ENCODE assay signal across 10 cellular contexts in the genomic region with DNA sequence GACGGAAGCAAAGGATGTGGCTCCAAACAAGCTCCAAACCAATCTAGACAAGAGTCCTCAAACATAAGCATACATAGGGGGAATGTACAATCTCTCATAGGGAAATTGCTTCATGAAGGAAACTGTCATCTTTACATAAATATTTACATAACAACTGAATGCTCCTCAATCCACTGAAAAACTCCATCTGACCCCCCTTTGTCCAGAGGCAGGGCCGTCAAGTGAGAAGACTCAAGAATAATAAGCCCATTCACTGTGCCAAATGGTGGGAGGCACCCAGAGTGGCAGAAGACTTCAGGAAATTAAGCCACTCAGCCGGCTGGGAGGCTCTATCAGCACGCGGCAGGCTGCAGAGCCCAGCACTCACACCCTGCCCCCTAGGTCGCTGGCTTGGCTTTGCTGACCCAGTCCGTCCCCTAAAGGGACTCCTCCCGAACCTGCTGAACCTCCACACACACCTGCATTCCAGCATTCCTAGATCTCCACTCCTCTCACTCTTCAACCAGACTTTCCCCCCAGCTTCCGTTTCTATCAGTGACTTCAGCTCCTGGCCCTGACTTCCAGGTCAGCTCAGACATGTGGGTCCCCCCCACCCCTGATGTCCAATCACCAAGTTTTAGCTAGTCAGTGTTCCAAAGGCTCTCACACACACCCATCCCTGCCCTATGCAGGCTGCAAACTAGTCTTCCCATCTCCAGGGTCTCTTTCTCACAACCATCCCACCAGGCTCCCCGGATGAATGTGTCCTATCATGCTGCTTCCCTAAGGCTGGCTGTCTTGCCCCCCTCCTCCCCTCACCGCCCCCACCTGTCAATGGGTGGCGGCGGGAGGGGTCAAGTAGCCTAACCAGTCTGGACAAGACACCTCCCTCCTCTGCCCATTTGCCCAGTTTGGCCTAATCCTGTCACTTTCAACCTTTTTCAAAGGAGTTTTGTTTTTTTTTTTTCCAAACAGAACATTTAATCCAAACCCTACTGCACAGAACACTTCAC. TPM values are rescaled to one million over a fixed set of nuclear protein-coding genes. Genes with fewer than 3 reads are reported as not detected.
A peak's percentile ranks its signal among the peaks of the same experiment; 100 is the strongest.
DNase-seq lines count a peak whose midpoint lies in the region; ATAC-seq and TF ChIP-seq lines count a peak whose summit lies in the region.
"Had no signal": no experiment of that assay in that cellular context is flagged by ENCODE, and none has a peak within 500 bp of the region (broad histone marks: within the 10 kb centered on the region; RNA-seq: fewer than 3 reads in every experiment).

No MANE protein-coding gene starts in this region.

- peak; percentile 30 for DNase-seq in COLO668 (lab: John Stamatoyannopoulos, UW; ENCODE audit: unreplicated experiment)
- peak; percentile 50 for DNase-seq in NCI-H69 (lab: John Stamatoyannopoulos, UW)
- no peak for DNase-seq in esophagus muscularis mucosa (ENCODE audit: extremely low spot score)
- no peak for DNase-seq in neuronal stem cell (ENCODE audit: low spot score)
- DNase-seq in activated CD4-positive, alpha-beta T cell treated with anti-CD3 and anti-CD28 coated beads for 4 hours = no peak
- DNase-seq in activated naive CD4-positive, alpha-beta T cell treated with anti-CD3 and anti-CD28 coated beads, Interleukin-2, amount 50 U/mL, for 72 hours (ENCODE audit: low spot score in 2 of 2) = no peak
- no peak for DNase-seq in stimulated activated CD4-positive, alpha-beta T cell treated with anti-CD3 and anti-CD28 coated beads, Interleukin-2, amount 100 ng/mL, for 24 hours
- DNase-seq: CD4-positive, CD25-positive, alpha-beta regulatory T cell had no signal

- no peak for ATAC-seq in activated naive CD4-positive, alpha-beta T cell treated with anti-CD3 and anti-CD28 coated beads, Interleukin-2, amount 50 U/mL, for 72 hours
- ATAC-seq in GM19463 (IDR thresholded peaks at IDR 0.05; ENCODE audit: unreplicated experiment) = no peak

- peak overlapping the region; percentile 22 for H2AK5ac ChIP-seq in neuronal stem cell (ENCODE audit: low read depth, low read length)

- H3K14ac ChIP-seq in neuronal stem cell (ENCODE audit: low read length) = no peak overlapping the region

- peaks cover 10% of the 10 kb centered on the region in 2 donors for H3K9me3 Mint-ChIP-seq in activated naive CD4-positive, alpha-beta T cell treated with anti-CD3 and anti-CD28 coated beads, Interleukin-2, amount 50 U/mL, for 72 hours

- no peak overlapping the region for H2BK120ac ChIP-seq in neuronal stem cell (ENCODE audit: low read depth, low read length)

- H3K4ac ChIP-seq in neuronal stem cell (ENCODE audit: low read length) = no peak overlapping the region

- H4K8ac ChIP-seq in neuronal stem cell (ENCODE audit: low read depth, low read length) = peak overlapping the region; percentile 52

- TF ChIP-seq EP300 in esophagus muscularis mucosa (IDR thresholded peaks at IDR 0.05) = no peak

- H3K4me3 ChIP-seq in esophagus muscularis mucosa (peak overlapping the region in 3 of 4 donors; percentile 2 to 8 (median 5)), neuronal stem cell (ENCODE audit: low read length in 2 of 2) (no peak overlapping the region)

- TF ChIP-seq POLR2A in esophagus muscularis mucosa (IDR thresholded peaks at IDR 0.05; ENCODE audit: low read depth) = no peak

- H3K23ac ChIP-seq in neuronal stem cell (ENCODE audit: low read depth, low read length, poor library complexity) = no peak overlapping the region

- peaks cover 14% of the 10 kb centered on the region for H3K79me1 ChIP-seq in neuronal stem cell (ENCODE audit: low read depth, low read length)

- H3K4me1 ChIP-seq in esophagus muscularis mucosa (peaks cover 46 to 87% (median 79%) of the 10 kb centered on the region in 4 donors), neuronal stem cell (ENCODE audit: control insufficient read depth in 2 of 2, insufficient read depth in 1 of 2, low read depth in 1 of 2, low read length in 2 of 2) (peaks cover 28 to 48% of the 10 kb centered on the region in 2 donors)

- H2BK5ac ChIP-seq in neuronal stem cell (ENCODE audit: low read length) = no peak overlapping the region

- peaks cover 11% of the 10 kb centered on the region in 2 donors for H3K36me3 Mint-ChIP-seq in activated naive CD4-positive, alpha-beta T cell treated with anti-CD3 and anti-CD28 coated beads, Interleukin-2, amount 50 U/mL, for 72 hours

- no peak overlapping the region for H3K27ac Mint-ChIP-seq in activated naive CD4-positive, alpha-beta T cell treated with anti-CD3 and anti-CD28 coated beads, Interleukin-2, amount 50 U/mL, for 72 hours
- H3K27ac Mint-ChIP-seq: CD4-positive, CD25-positive, alpha-beta regulatory T cell had no signal

- H3K36me3 ChIP-seq in esophagus muscularis mucosa (peaks cover 0 to 10% (median 1%) of the 10 kb centered on the region in 4 donors), neuronal stem cell (replicated peaks in 1 of 2; ENCODE audit: control insufficient read depth in 2 of 2, insufficient read depth in 2 of 2, low read length in 2 of 2) (no peaks in the 10 kb centered on the region)

- H3K27ac ChIP-seq in esophagus muscularis mucosa (replicated peaks in 1 of 4) = peak overlapping the region; percentile 83 to 89 (median 88)
- no peak overlapping the region for H3K27ac ChIP-seq in neuronal stem cell (replicated peaks; ENCODE audit: low read length)
- H3K27ac ChIP-seq: KMS-11 had no signal

- no peak overlapping the region for H3K18ac ChIP-seq in neuronal stem cell (ENCODE audit: low read length)

- H3K27me3 ChIP-seq in esophagus muscularis mucosa = no peaks in the 10 kb centered on the region
- no peaks in the 10 kb centered on the region for H3K27me3 ChIP-seq in neuronal stem cell (ENCODE audit: control insufficient read depth in 3 of 3, insufficient read depth in 3 of 3, low read depth in 1 of 3, low read length in 3 of 3)

- WGBS in esophagus muscularis mucosa = 37% methylated on average over 10 of the region's 13 CpGs
- WGBS in neuronal stem cell (ENCODE audit: extremely low coverage in 2 of 2, insufficient read length in 2 of 2, insufficient replicate concordance in 1 of 2), 2 donors = no CpG with 5 or more reads among the region's 13 CpGs

- H2AFZ ChIP-seq in neuronal stem cell (ENCODE audit: low read length) = no peak overlapping the region

- H2BK15ac ChIP-seq in neuronal stem cell (ENCODE audit: low read length) = peak overlapping the region; percentile 12

- H3K9me3 ChIP-seq in esophagus muscularis mucosa = peaks cover 0 to 9% (median 3%) of the 10 kb centered on the region in 4 donors
- peaks cover 0 to 11% of the 10 kb centered on the region in 2 donors for H3K9me3 ChIP-seq in neuronal stem cell (replicated peaks in 1 of 2; ENCODE audit: control insufficient read depth in 2 of 2, insufficient read depth in 1 of 2, low read depth in 1 of 2, low read length in 2 of 2)

- no peak overlapping the region for H4K91ac ChIP-seq in neuronal stem cell (ENCODE audit: low read depth, low read length, poor library complexity)

- H2BK12ac ChIP-seq in neuronal stem cell (ENCODE audit: low read length) = no peak overlapping the region

- intact Hi-C loops in esophagus muscularis mucosa (cut with DNase I) = loop anchor here (10.0 kb wide), 1 partner anchor 245 kb away; a partner anchor contains a TSS

- TF ChIP-seq CTCF in esophagus muscularis mucosa (IDR thresholded peaks at IDR 0.05) = no peak

- H3K9ac ChIP-seq in neuronal stem cell (ENCODE audit: low read depth, low read length, poor library complexity) = no peak overlapping the region
- H3K9ac ChIP-seq: KMS-11 had no signal

- H3K4me2 ChIP-seq in neuronal stem cell (ENCODE audit: insufficient read depth, low read length, poor library complexity, severe bottlenecking) = no peak overlapping the region
- H3K4me2 ChIP-seq: KMS-11 had no signal

RNA-seq across cellular contexts. Expression of a gene that starts 11.3 kb away (rescaled TPM):
- total RNA-seq in esophagus muscularis mucosa = 10 to 100 TPM; 29.1 to 43.5 (median 38.1) TPM
- 13.9 TPM for polyA plus RNA-seq in neuronal stem cell (2013, experiment 1 of 2)
- polyA plus RNA-seq in neuronal stem cell (2013, experiment 2 of 2) = 14.1 TPM
- 10 to 100 TPM; 10.2 to 10.9 TPM for total RNA-seq in activated naive CD4-positive, alpha-beta T cell treated with anti-CD3 and anti-CD28 coated beads, Interleukin-2, amount 50 U/mL, for 72 hours

RNA-seq across cellular contexts. Expression of a gene that starts 47.6 kb away (rescaled TPM):
- total RNA-seq in esophagus muscularis mucosa = 1 to 10 TPM in 1 of 4 donors, under 1 TPM in 3; 0.11 to 1.3 (median 0.34) TPM
- polyA plus RNA-seq in neuronal stem cell (2013, experiment 1 of 2) = not detected
- polyA plus RNA-seq in neuronal stem cell (2013, experiment 2 of 2) = not detected
- 100 to 1,000 TPM; 227 to 294 TPM for total RNA-seq in activated naive CD4-positive, alpha-beta T cell treated with anti-CD3 and anti-CD28 coated beads, Interleukin-2, amount 50 U/mL, for 72 hours

RNA-seq across cellular contexts. Expression of a gene that starts 53.4 kb away (rescaled TPM):
- total RNA-seq in esophagus muscularis mucosa = under 1 TPM in 1 of 4 donors, not detected in 3; 0.33 TPM
- polyA plus RNA-seq in neuronal stem cell (2013, experiment 1 of 2) = 0.14 TPM
- polyA plus RNA-seq in neuronal stem cell (2013, experiment 2 of 2) = 0.14 TPM
- total RNA-seq in activated naive CD4-positive, alpha-beta T cell treated with anti-CD3 and anti-CD28 coated beads, Interleukin-2, amount 50 U/mL, for 72 hours = not detected
- total RNA-seq: CD4-positive, CD25-positive, alpha-beta regulatory T cell had no signal
- polyA plus RNA-seq: CD4-positive, CD25-positive, alpha-beta regulatory T cell had no signal

Comparison
In these comparisons a context has a peak if more than half of its experiments do, and no peak if none do; other contexts are left out.
1. DNase-seq: peak in COLO668 (single experiment) and NCI-H69 (single experiment); none in esophagus muscularis mucosa (single experiment), neuronal stem cell (single experiment), activated CD4-positive, alpha-beta T cell treated with anti-CD3 and anti-CD28 coated beads for 4 hours (0 of 2), activated naive CD4-positive, alpha-beta T cell treated with anti-CD3 and anti-CD28 coated beads, Interleukin-2, amount 50 U/mL, for 72 hours (0 of 2) and stimulated activated CD4-positive, alpha-beta T cell treated with anti-CD3 and anti-CD28 coated beads, Interleukin-2, amount 100 ng/mL, for 24 hours (0 of 2).
2. H3K4me3 ChIP-seq: peak in esophagus muscularis mucosa (3 of 4); none in neuronal stem cell (0 of 2).
3. RNA of a gene that starts 47.6 kb away (total RNA-seq): 227 to 294 TPM in activated naive CD4-positive, alpha-beta T cell treated with anti-CD3 and anti-CD28 coated beads, Interleukin-2, amount 50 U/mL, for 72 hours; 0.11 to 1.3 TPM in esophagus muscularis mucosa; every median in the first group is over 10 times any median in the second.